ENCODE assay signal across 25 cellular contexts in the genomic region with DNA sequence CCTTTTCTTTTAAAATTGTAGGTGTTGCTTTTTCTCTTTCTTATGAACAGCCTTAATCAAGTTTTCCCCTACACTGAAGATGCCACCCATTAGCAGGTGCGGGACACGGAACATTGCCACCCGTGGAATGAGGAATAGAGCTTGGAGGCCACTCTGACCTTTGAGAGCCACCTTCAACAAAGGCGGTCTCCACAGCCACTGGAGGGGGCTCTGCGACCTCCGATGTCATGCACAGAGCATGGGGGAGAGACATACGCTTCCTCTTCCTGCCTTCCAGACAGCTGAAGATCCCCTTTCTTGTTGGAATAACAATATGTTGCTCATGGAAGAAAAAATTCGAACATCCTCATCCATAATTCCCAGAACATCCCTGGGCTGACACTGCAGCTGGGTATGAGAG. TPM values are rescaled to one million over a fixed set of nuclear protein-coding genes. Genes with fewer than 3 reads are reported as not detected.
"Had no signal": no experiment of that assay in that cellular context is flagged by ENCODE, and none has a peak within 500 bp of the region (broad histone marks: within the 10 kb centered on the region; RNA-seq: fewer than 3 reads in every experiment).

No MANE protein-coding gene starts in this region.

- ATAC-seq: esophagus mucosa; heart right ventricle; lower lobe of right lung; psoas muscle; right lobe of liver; stimulated activated memory B cell treated with anti-CD40 and anti-IgM and Interleukin-4, amounts not matched to agents 10 μg/mL and 1 μg/mL and 100 μg/mL, for 72 hours had no signal

- H3K9me3 Mint-ChIP-seq: memory B cell had no signal

- H3K36me3 Mint-ChIP-seq: immature natural killer cell; memory B cell; stimulated activated memory B cell treated with anti-CD40 and anti-IgM and Interleukin-4, amounts not matched to agents 10 μg/mL and 1 μg/mL and 100 μg/mL, for 72 hours had no signal

- H3K4me3 Mint-ChIP-seq: immature natural killer cell; memory B cell; nephron; stimulated activated memory B cell treated with anti-CD40 and anti-IgM and Interleukin-4, amounts not matched to agents 10 μg/mL and 1 μg/mL and 100 μg/mL, for 72 hours; stimulated activated naive CD8-positive, alpha-beta T cell treated with anti-CD3 and anti-CD28 coated beads, Interleukin-15, Interleukin-2, amounts not matched to agents 100 ng/mL and 50 ng/mL, for 24 hours had no signal

- H3K27me3 ChIP-seq: heart right ventricle, right lobe of liver, tibial artery, upper lobe of left lung, uterus had no signal

- H3K4me1 ChIP-seq: heart right ventricle, left ventricle myocardium inferior, lower lobe of right lung, psoas muscle, right lobe of liver, tibial artery, upper lobe of left lung, uterus had no signal

- H3K9me3 ChIP-seq: lower lobe of right lung, psoas muscle, right lobe of liver, tibial artery, upper lobe of left lung, uterus had no signal

- H3K27ac ChIP-seq: dorsolateral prefrontal cortex, heart right ventricle, left ventricle myocardium inferior, lower lobe of right lung, psoas muscle, right lobe of liver, tibial artery, upper lobe of left lung, uterus had no signal

- H3K36me3 ChIP-seq: heart right ventricle, left ventricle myocardium inferior, lower lobe of right lung, right lobe of liver, tibial artery, upper lobe of left lung, uterus had no signal

- DNase-seq: cortex of kidney; dorsolateral prefrontal cortex; effector CD8-positive, alpha-beta T cell; heart right ventricle; hypothalamus; immature natural killer cell; left ventricle myocardium inferior; lower lobe of right lung; midbrain; psoas muscle; retina; right lobe of liver; stimulated activated CD4-positive, alpha-beta T cell treated with anti-CD3 and anti-CD28 coated beads, Interleukin-15, amount 100 ng/mL, for 24 hours; stimulated activated CD4-positive, alpha-beta T cell treated with anti-CD3 and anti-CD28 coated beads, Interleukin-1b, Interleukin-23, amount 100 ng/mL, for 48 hours; stimulated activated CD4-positive, alpha-beta T cell treated with anti-CD3 and anti-CD28 coated beads, Interleukin-4, amount 100 ng/mL, for 24 hours; upper lobe of left lung; uterus had no signal

- H3K4me3 ChIP-seq: dorsolateral prefrontal cortex, heart right ventricle, left ventricle myocardium inferior, lower lobe of right lung, psoas muscle, right lobe of liver, tibial artery, upper lobe of left lung, uterus had no signal

- H3K4me1 Mint-ChIP-seq: immature natural killer cell; nephron; stimulated activated memory B cell treated with anti-CD40 and anti-IgM and Interleukin-4, amounts not matched to agents 10 μg/mL and 1 μg/mL and 100 μg/mL, for 72 hours had no signal

- H3K27ac Mint-ChIP-seq: immature natural killer cell; memory B cell; nephron; stimulated activated memory B cell treated with anti-CD40 and anti-IgM and Interleukin-4, amounts not matched to agents 10 μg/mL and 1 μg/mL and 100 μg/mL, for 72 hours; stimulated activated naive CD8-positive, alpha-beta T cell treated with anti-CD3 and anti-CD28 coated beads, Interleukin-15, Interleukin-2, amounts not matched to agents 100 ng/mL and 50 ng/mL, for 24 hours had no signal

RNA-seq across cellular contexts. Expression of a gene that starts 39.1 kb away (rescaled TPM):
- total RNA-seq: fibroblast of lung had no signal
- polyA plus RNA-seq: fibroblast of lung, keratinocyte had no signal
